In genomic region chr5:127985811-127986325, GRCh38 we compare ENCODE assay signal across 14 cellular contexts.
A peak's percentile ranks its signal among the peaks of the same experiment; 100 is the strongest.
DNase-seq lines count a peak whose midpoint lies in the region; ATAC-seq and TF ChIP-seq lines count a peak whose summit lies in the region.
"Had no signal": no experiment of that assay in that cellular context is flagged by ENCODE, and none has a peak within 500 bp of the region (broad histone marks: within the 10 kb centered on the region; RNA-seq: fewer than 3 reads in every experiment).

No MANE protein-coding gene starts in this region.

- no peak for TF ChIP-seq POLR2A in breast epithelium (IDR thresholded peaks at IDR 0.05)

- no peaks in the 10 kb centered on the region for H3K27me3 ChIP-seq in breast epithelium
- H3K27me3 ChIP-seq in trophoblast cell (ENCODE audit: insufficient read depth, low read length), result no peaks in the 10 kb centered on the region

- H3K9me3 Mint-ChIP-seq in MCF 10A (ENCODE audit: unreplicated experiment), result no peaks in the 10 kb centered on the region
- H3K9me3 Mint-ChIP-seq: CD4-positive, alpha-beta T cell; H9 had no signal

- ATAC-seq in HG02852 (IDR thresholded peaks at IDR 0.05; ENCODE audit: unreplicated experiment), result no peak
- ATAC-seq: A549 had no signal

- no peak overlapping the region for H3K4ac ChIP-seq in trophoblast cell (ENCODE audit: low read depth, low read length)

- WGBS in trophoblast cell (ENCODE audit: extremely low coverage, insufficient coverage, insufficient read length), result 100% methylated on average over 1 of the region's 7 CpGs

- H2BK5ac ChIP-seq in trophoblast cell (ENCODE audit: low read depth, low read length, poor library complexity), result no peak overlapping the region

- no peak overlapping the region for H4K8ac ChIP-seq in trophoblast cell (ENCODE audit: low read depth, low read length)

- H2BK12ac ChIP-seq in trophoblast cell (ENCODE audit: low read length), result no peak overlapping the region

- H3K79me1 ChIP-seq in trophoblast cell (ENCODE audit: low read length), result no peaks in the 10 kb centered on the region

- no peak overlapping the region for H3K27ac ChIP-seq in breast epithelium
- no peak overlapping the region for H3K27ac ChIP-seq in trophoblast cell (ENCODE audit: low read depth, low read length)
- H3K27ac ChIP-seq: 22Rv1, A549, C4-2B had no signal

- no peaks in the 10 kb centered on the region for H3K36me3 Mint-ChIP-seq in MCF 10A (ENCODE audit: insufficient read depth, unreplicated experiment)

- no peak overlapping the region for H3K27ac Mint-ChIP-seq in MCF 10A (ENCODE audit: low read depth, unreplicated experiment)
- H3K27ac Mint-ChIP-seq: CD4-positive, alpha-beta T cell; H9 had no signal

- no peak overlapping the region for H2BK120ac ChIP-seq in trophoblast cell (ENCODE audit: insufficient read depth, low read length, poor library complexity)

- no peak overlapping the region for H3K4me2 ChIP-seq in trophoblast cell (ENCODE audit: low read length)
- H3K4me2 ChIP-seq: A549 had no signal

- H3K18ac ChIP-seq in trophoblast cell (ENCODE audit: low read length), result no peak overlapping the region

- H3K4me1 Mint-ChIP-seq in MCF 10A (ENCODE audit: insufficient read depth, unreplicated experiment), result peaks cover 14% of the 10 kb centered on the region

- intact Hi-C loops in MCF 10A (cut with micrococcal nuclease) (no loop called here), breast epithelium (cut with DNase I; ENCODE audit: low total_unique reads) (no loop called here)

- no peak overlapping the region for H4K12ac ChIP-seq in trophoblast cell (ENCODE audit: low read depth, low read length)

- CTCF ChIA-PET in MCF 10A (lab: Yijun Ruan, JAX), result interaction anchor here (0.6 to 1.3 kb wide), 2 partner anchors 13 to 118 kb away, joined by 3 to 4 read pairs; no protein-coding TSS in a partner anchor

- H3K36me3 ChIP-seq in breast epithelium (no peaks in the 10 kb centered on the region), trophoblast cell (ENCODE audit: control insufficient read depth in 1 of 2, insufficient read depth in 2 of 2, low read length in 2 of 2) (no peaks in the 10 kb centered on the region)

- H3K14ac ChIP-seq in trophoblast cell (ENCODE audit: low read length), result no peak overlapping the region

- no peak overlapping the region for H2AK5ac ChIP-seq in trophoblast cell (ENCODE audit: low read length)

- H3K23ac ChIP-seq in trophoblast cell (ENCODE audit: low read length), result no peak overlapping the region

- no peak overlapping the region for H3K4me3 ChIP-seq in breast epithelium
- H3K4me3 ChIP-seq in trophoblast cell (ENCODE audit: low read depth, low read length), result no peak overlapping the region
- H3K4me3 ChIP-seq: A549 had no signal

- POLR2A ChIA-PET in MCF 10A (lab: Yijun Ruan, JAX), result interaction anchor here (1.2 to 1.3 kb wide), 2 partner anchors 11 to 25 kb away, joined by 3 to 4 read pairs; no protein-coding TSS in a partner anchor

- H3K27me3 Mint-ChIP-seq in MCF 10A (ENCODE audit: insufficient read depth, unreplicated experiment), result no peaks in the 10 kb centered on the region
- H3K27me3 Mint-ChIP-seq: CD4-positive, alpha-beta T cell had no signal

- H3K4me3 Mint-ChIP-seq in MCF 10A (ENCODE audit: unreplicated experiment), result no peak overlapping the region
- H3K4me3 Mint-ChIP-seq: CD4-positive, alpha-beta T cell; H9 had no signal

- H2AFZ ChIP-seq in trophoblast cell (ENCODE audit: insufficient read depth, low read length, poor library complexity), result no peak overlapping the region

- H3K79me2 ChIP-seq in trophoblast cell (ENCODE audit: control insufficient read depth, insufficient read depth, low read length, poor library complexity), result no peaks in the 10 kb centered on the region

- TF ChIP-seq CTCF in MCF 10A (IDR thresholded peaks at IDR 0.05; ENCODE audit: unreplicated experiment), result no peak
- no peak for TF ChIP-seq CTCF in breast epithelium (IDR thresholded peaks at IDR 0.05)

- H3K9me3 ChIP-seq in breast epithelium (no peaks in the 10 kb centered on the region), trophoblast cell (ENCODE audit: insufficient read depth, low read depth, low read length) (no peaks in the 10 kb centered on the region)
- H3K9me3 ChIP-seq: A549 had no signal

- H4K91ac ChIP-seq in trophoblast cell (ENCODE audit: low read depth, low read length), result no peak overlapping the region

- DNase-seq in MCF 10A (ENCODE audit: unreplicated experiment), result peak; percentile 52
- no peak for DNase-seq in breast epithelium (ENCODE audit: low spot score in 2 of 2)
- DNase-seq in amniotic epithelial cell (ENCODE audit: low read depth), result peak; percentile 38
- DNase-seq in trophoblast cell, result peak; percentile 71 to 73
- DNase-seq in COR-L47 (lab: John Stamatoyannopoulos, UW), result no peak
- no peak for DNase-seq in NCI-H1105 (lab: John Stamatoyannopoulos, UW)
- DNase-seq: AML-193; CD4-positive, alpha-beta T cell; DMS79 treated with DMSO at 0.1 percent for 48 hours; H9 had no signal

- no TSS peak for BruUV-seq in MCF 10A (replicated peaks; lab: Mats Ljungman, UMichigan)

- H3K9ac ChIP-seq in trophoblast cell (ENCODE audit: low read length), result no peak overlapping the region

- H3K4me1 ChIP-seq in breast epithelium (no peaks in the 10 kb centered on the region), trophoblast cell (ENCODE audit: control insufficient read depth in 1 of 2, insufficient read depth in 2 of 2, low read length in 2 of 2) (no peaks in the 10 kb centered on the region)

Comparison
In these comparisons a context has a peak if more than half of its experiments do, and no peak if none do; other contexts are left out.
1. DNase-seq: peak in MCF 10A (single experiment), amniotic epithelial cell (single experiment) and trophoblast cell (2 of 2); none in breast epithelium (0 of 2), COR-L47 (single experiment) and NCI-H1105 (single experiment).